In the genomic region with DNA sequence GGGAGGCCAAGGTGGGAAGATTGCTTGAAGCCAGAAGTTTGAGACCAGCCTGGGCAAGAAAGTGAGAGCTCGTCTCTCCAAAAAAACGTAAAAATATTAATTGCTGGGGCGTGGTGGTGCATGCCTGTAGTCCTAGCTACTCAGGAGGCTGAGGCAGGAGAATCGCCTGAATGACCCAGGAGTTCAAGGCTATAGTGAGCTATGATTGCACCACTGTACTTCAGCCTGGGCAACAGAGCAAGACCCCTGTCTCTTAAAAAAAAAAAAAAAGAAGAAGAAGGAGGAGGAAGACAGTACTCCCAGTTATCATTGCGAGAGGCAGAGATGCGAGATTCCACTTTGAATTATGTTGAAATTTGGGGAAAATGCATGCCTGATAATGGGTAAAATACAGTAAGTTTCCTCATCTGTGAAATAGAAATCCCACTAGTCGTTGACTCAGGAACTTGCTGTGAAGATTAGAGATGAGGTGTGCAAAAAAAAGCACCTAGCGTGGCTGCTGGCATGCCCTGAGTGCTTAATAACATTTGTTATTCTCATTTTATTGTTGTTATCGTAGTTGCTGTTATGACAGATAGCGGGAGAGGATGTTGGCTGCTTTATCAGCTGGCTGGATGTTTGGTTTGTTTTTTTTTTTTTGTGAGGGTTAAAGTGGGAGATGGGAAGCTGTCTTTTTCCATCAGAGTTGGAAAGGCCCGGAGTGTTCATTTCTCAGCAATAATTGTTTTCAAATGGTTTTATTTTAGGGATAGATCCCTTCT, we compare ENCODE assay signal across 13 cellular contexts. TPM values are rescaled to one million over a fixed set of nuclear protein-coding genes. Genes with fewer than 3 reads are reported as not detected.
DNase-seq lines count a peak whose midpoint lies in the region; ATAC-seq and TF ChIP-seq lines count a peak whose summit lies in the region.
"Had no signal": no experiment of that assay in that cellular context is flagged by ENCODE, and none has a peak within 500 bp of the region (broad histone marks: within the 10 kb centered on the region; RNA-seq: fewer than 3 reads in every experiment).

No MANE protein-coding gene starts in this region.

- no peak for ATAC-seq in CD4-positive, CD25-positive, alpha-beta regulatory T cell (ENCODE audit: low read depth in 2 of 2)
- ATAC-seq in DND-41 (ENCODE audit: insufficient read depth, low read depth) (no peak), GM18861 (IDR thresholded peaks at IDR 0.05; ENCODE audit: unreplicated experiment) (no peak)
- ATAC-seq: sciatic nerve had no signal

- H3K27ac Mint-ChIP-seq in CD4-positive, CD25-positive, alpha-beta regulatory T cell: peak overlapping the region in 2 of 3 donors; percentile 17 to 78
- peak overlapping the region; percentile 55 for H3K27ac Mint-ChIP-seq in activated CD4-positive, alpha-beta memory T cell treated with anti-CD3 and anti-CD28 coated beads, Interleukin-2, amount 10 ng/mL, durations not matched to agents 7 days and 5 days

- H3K9me3 Mint-ChIP-seq in CD4-positive, CD25-positive, alpha-beta regulatory T cell: no peaks in the 10 kb centered on the region
- H3K9me3 Mint-ChIP-seq in activated CD4-positive, alpha-beta memory T cell treated with anti-CD3 and anti-CD28 coated beads, Interleukin-2, amount 10 ng/mL, durations not matched to agents 7 days and 5 days: no peaks in the 10 kb centered on the region

- H4K20me1 ChIP-seq in DND-41 (ENCODE audit: insufficient read depth, low read length): no peaks in the 10 kb centered on the region

- H3K36me3 Mint-ChIP-seq in CD4-positive, CD25-positive, alpha-beta regulatory T cell: peaks cover 8% of the 10 kb centered on the region
- H3K36me3 Mint-ChIP-seq in activated CD4-positive, alpha-beta memory T cell treated with anti-CD3 and anti-CD28 coated beads, Interleukin-2, amount 10 ng/mL, durations not matched to agents 7 days and 5 days (ENCODE audit: low read depth): peaks cover 4% of the 10 kb centered on the region

- TF ChIP-seq CTCF in DND-41 (IDR thresholded peaks at IDR 0.05; ENCODE audit: borderline replicate concordance, extremely low read depth, low read length, poor library complexity, severe bottlenecking) (no peak), GM13976 (IDR thresholded peaks at IDR 0.05; ENCODE audit: borderline replicate concordance, control extremely low read depth, extremely low read depth, insufficient read depth, missing control alignments) (no peak)

- no peak for DNase-seq in CD4-positive, CD25-positive, alpha-beta regulatory T cell
- DNase-seq in DND-41 (no peak), lung microvascular endothelial cell (ENCODE audit: low read depth in 2 of 2) (peak; percentile 58 to 96), GM13976 (ENCODE audit: low spot score) (no peak), GM19238 (ENCODE audit: insufficient read length, low spot score) (no peak)
- DNase-seq in activated CD4-positive, alpha-beta memory T cell treated with anti-CD3 and anti-CD28 coated beads, Interleukin-2, amount 10 ng/mL, durations not matched to agents 7 days and 5 days: no peak
- DNase-seq: activated CD8-positive, alpha-beta memory T cell treated with anti-CD3 and anti-CD28 coated beads, Interleukin-2, amount 50 U/mL, for 48 hours; NCI-H1694; stimulated activated CD4-positive, alpha-beta T cell treated with anti-CD3 and anti-CD28 coated beads, Interleukin-4, amount 100 ng/mL, for 24 hours had no signal

- H3K4me3 Mint-ChIP-seq in CD4-positive, CD25-positive, alpha-beta regulatory T cell: no peak overlapping the region
- no peak overlapping the region for H3K4me3 Mint-ChIP-seq in activated CD4-positive, alpha-beta memory T cell treated with anti-CD3 and anti-CD28 coated beads, Interleukin-2, amount 10 ng/mL, durations not matched to agents 7 days and 5 days

- no peaks in the 10 kb centered on the region for H3K36me3 ChIP-seq in CD4-positive, CD25-positive, alpha-beta regulatory T cell (ENCODE audit: control insufficient read depth, insufficient read depth, low read length)
- H3K36me3 ChIP-seq in DND-41 (ENCODE audit: insufficient read depth, low read length): peaks cover 7% of the 10 kb centered on the region

- no peak overlapping the region for H3K4me3 ChIP-seq in CD4-positive, CD25-positive, alpha-beta regulatory T cell (ENCODE audit: low read depth, low read length)
- H3K4me3 ChIP-seq in DND-41 (ENCODE audit: low read depth in 1 of 2, low read length in 2 of 2): no peak overlapping the region
- H3K4me3 ChIP-seq: SK-N-MC had no signal

- no peak overlapping the region for H3K27ac ChIP-seq in CD4-positive, CD25-positive, alpha-beta regulatory T cell (ENCODE audit: insufficient read depth, low read length, poor library complexity, severe bottlenecking)
- peak overlapping the region; percentile 65 for H3K27ac ChIP-seq in DND-41 (ENCODE audit: low read length)
- H3K27ac ChIP-seq: epithelial cell of prostate, SK-N-MC had no signal

- no peaks in the 10 kb centered on the region for H3K9me3 ChIP-seq in CD4-positive, CD25-positive, alpha-beta regulatory T cell (ENCODE audit: control insufficient read depth in 2 of 2, low read length in 2 of 2)
- H3K9me3 ChIP-seq in DND-41 (ENCODE audit: insufficient read depth, low read length, severe bottlenecking): no peaks in the 10 kb centered on the region

- H3K27me3 Mint-ChIP-seq in CD4-positive, CD25-positive, alpha-beta regulatory T cell: no peaks in the 10 kb centered on the region
- no peaks in the 10 kb centered on the region for H3K27me3 Mint-ChIP-seq in activated CD4-positive, alpha-beta memory T cell treated with anti-CD3 and anti-CD28 coated beads, Interleukin-2, amount 10 ng/mL, durations not matched to agents 7 days and 5 days

- H3K79me2 ChIP-seq in DND-41 (ENCODE audit: insufficient read depth, low read length): peaks cover 90% of the 10 kb centered on the region

- H3K4me1 Mint-ChIP-seq in CD4-positive, CD25-positive, alpha-beta regulatory T cell: peaks cover 22 to 83% (median 54%) of the 10 kb centered on the region in 4 donors
- peaks cover 55% of the 10 kb centered on the region for H3K4me1 Mint-ChIP-seq in activated CD4-positive, alpha-beta memory T cell treated with anti-CD3 and anti-CD28 coated beads, Interleukin-2, amount 10 ng/mL, durations not matched to agents 7 days and 5 days

- CTCF ChIA-PET in activated CD4-positive, alpha-beta memory T cell treated with anti-CD3 and anti-CD28 coated beads, Interleukin-2, amount 10 ng/mL, durations not matched to agents 7 days and 5 days (lab: Charles Lee): no interaction called here

- H3K27me3 ChIP-seq in CD4-positive, CD25-positive, alpha-beta regulatory T cell (ENCODE audit: control insufficient read depth, insufficient read depth, low read length): no peaks in the 10 kb centered on the region
- H3K27me3 ChIP-seq in DND-41 (ENCODE audit: insufficient read depth, low read length, poor library complexity): no peaks in the 10 kb centered on the region

- H2AFZ ChIP-seq in DND-41 (ENCODE audit: low read depth, low read length): no peak overlapping the region

- in situ Hi-C loops in GM13976 (cut with MboI; ENCODE audit: low sequenced_read_pairs, unreplicated experiment): no loop called here

- no peak overlapping the region for H3K4me2 ChIP-seq in DND-41 (ENCODE audit: insufficient read depth, low read length)

- peaks cover 36% of the 10 kb centered on the region for H3K4me1 ChIP-seq in CD4-positive, CD25-positive, alpha-beta regulatory T cell (ENCODE audit: control insufficient read depth, insufficient read depth, low read length, poor library complexity, severe bottlenecking)
- peaks cover 64% of the 10 kb centered on the region for H3K4me1 ChIP-seq in DND-41 (ENCODE audit: insufficient read depth, low read length)

- no peak overlapping the region for H3K9ac ChIP-seq in DND-41 (ENCODE audit: low read depth, low read length)

- POLR2A ChIA-PET in activated CD4-positive, alpha-beta memory T cell treated with anti-CD3 and anti-CD28 coated beads, Interleukin-2, amount 10 ng/mL, durations not matched to agents 7 days and 5 days (lab: Charles Lee): interaction anchor here (0.6 kb wide), 1 partner anchor 8 kb away, joined by 3 read pairs; no protein-coding TSS in a partner anchor

RNA-seq across cellular contexts. Expression of gene BCR, which starts 33.5 kb away (rescaled TPM):
- 66.3 TPM for total RNA-seq in CD4-positive, CD25-positive, alpha-beta regulatory T cell
- 1 to 10 TPM; 2.6 to 7.1 (median 2.8) TPM for polyA plus RNA-seq in CD4-positive, CD25-positive, alpha-beta regulatory T cell
- 10 to 100 TPM; 60.7 to 63.2 TPM for total RNA-seq in activated CD4-positive, alpha-beta memory T cell treated with anti-CD3 and anti-CD28 coated beads, Interleukin-2, amount 10 ng/mL, durations not matched to agents 7 days and 5 days
- 97.0 and 129 TPM in 2 replicates for total RNA-seq in lung microvascular endothelial cell

Comparison
In these comparisons a context has a peak if more than half of its experiments do, and no peak if none do; other contexts are left out.
1. DNase-seq: peak in lung microvascular endothelial cell (2 of 2); none in CD4-positive, CD25-positive, alpha-beta regulatory T cell (0 of 3), DND-41 (single experiment), activated CD4-positive, alpha-beta memory T cell treated with anti-CD3 and anti-CD28 coated beads, Interleukin-2, amount 10 ng/mL, durations not matched to agents 7 days and 5 days (single experiment), GM13976 (single experiment) and GM19238 (single experiment).